8 cellular contexts compared by ENCODE assay signal in genomic region chr15:56242576-56243116, GRCh38. TPM values are rescaled to one million over a fixed set of nuclear protein-coding genes. Genes with fewer than 3 reads are reported as not detected.
DNase-seq lines count a peak whose midpoint lies in the region; FAIRE-seq and TF ChIP-seq lines count a peak whose summit lies in the region.

No MANE protein-coding gene starts in this region.

- H3K27ac Mint-ChIP-seq in osteocyte (ENCODE audit: unreplicated experiment) = peak overlapping the region; percentile 88

- no peaks in the 10 kb centered on the region for H3K9me3 Mint-ChIP-seq in osteocyte (ENCODE audit: unreplicated experiment)

- peak overlapping the region; percentile 87 for H3K4me3 Mint-ChIP-seq in osteocyte (ENCODE audit: unreplicated experiment)

- peaks cover 2% of the 10 kb centered on the region for H3K36me3 Mint-ChIP-seq in osteocyte (ENCODE audit: unreplicated experiment)

- H3K4me1 Mint-ChIP-seq in osteocyte (ENCODE audit: unreplicated experiment) = peaks cover 42% of the 10 kb centered on the region

- TF ChIP-seq CTCF in osteocyte (IDR thresholded peaks at IDR 0.05) = no peak

- FAIRE-seq in endometrium (lab: Jason Lieb, UNC) = peak; percentile 26

- H3K27me3 Mint-ChIP-seq in osteocyte (ENCODE audit: unreplicated experiment) = no peaks in the 10 kb centered on the region

- DNase-seq in NCI-H526 treated with DMSO at 0.1 percent for 48 hours (lab: John Stamatoyannopoulos, UW) (peak; percentile 50), NCI-H526 (lab: John Stamatoyannopoulos, UW) (no peak), RKO (ENCODE audit: low spot score) (peak; percentile 45), osteocyte (ENCODE audit: extremely low spot score, unreplicated experiment) (no peak), NCI-H226 (no peak), Ammon's horn (ENCODE audit: low spot score) (no peak)
- no peak for DNase-seq in activated effector memory CD4-positive, alpha-beta T cell treated with Interleukin-2 at 50 U/mL for 16 hours

RNA-seq across cellular contexts. Expression of gene RFX7, which starts 1.0 kb away (rescaled TPM):
- total RNA-seq in osteocyte = 20.2 and 21.3 TPM in 2 replicates

Comparison
In these comparisons a context has a peak if more than half of its experiments do, and no peak if none do; other contexts are left out.
1. DNase-seq: peak in NCI-H526 treated with DMSO at 0.1 percent for 48 hours (single experiment) and RKO (single experiment); none in NCI-H526 (0 of 2), osteocyte (single experiment), NCI-H226 (single experiment), activated effector memory CD4-positive, alpha-beta T cell treated with Interleukin-2 at 50 U/mL for 16 hours (single experiment) and Ammon's horn (single experiment).